ENCODE assay signal across 28 cellular contexts in genomic region chr1:218670875-218671274, GRCh38.
"Had no signal": no experiment of that assay in that cellular context is flagged by ENCODE, and none has a peak within 500 bp of the region (broad histone marks: within the 10 kb centered on the region; RNA-seq: fewer than 3 reads in every experiment).

No MANE protein-coding gene starts in this region.

- H3K79me2 ChIP-seq: hepatocyte had no signal

- H3K4me1 ChIP-seq: left lung, psoas muscle, thyroid gland, vagina had no signal

- H3K27me3 Mint-ChIP-seq: dendritic cell treated with granulocyte-macrophage colony-stimulating factor and Interleukin-4, amounts not matched to agents 40 ng/mL and 50 ng/mL, for 4 days had no signal

- H2AFZ ChIP-seq: hepatocyte had no signal

- H3K9me3 ChIP-seq: gastrocnemius medialis, ovary, psoas muscle, sigmoid colon, stomach, thyroid gland, vagina had no signal

- H3K27ac ChIP-seq: epithelial cell of prostate, gastrocnemius medialis, heart left ventricle, hepatocyte, left lung, ovary, psoas muscle, sigmoid colon, stomach, thyroid gland, vagina had no signal

- H3K27ac Mint-ChIP-seq: dendritic cell treated with granulocyte-macrophage colony-stimulating factor and Interleukin-4, amounts not matched to agents 40 ng/mL and 50 ng/mL, for 4 days; endodermal cell; naive thymus-derived CD4-positive, alpha-beta T cell; stimulated activated effector memory CD8-positive, alpha-beta T cell treated with anti-CD3 and anti-CD28 coated beads, Interleukin-12 subunit alpha, Interleukin-12 subunit beta, amount 100 ng/mL, for 72 hours had no signal

- H3K4me2 ChIP-seq: hepatocyte had no signal

- H3K4me1 Mint-ChIP-seq: naive thymus-derived CD4-positive, alpha-beta T cell; stimulated activated effector memory CD8-positive, alpha-beta T cell treated with anti-CD3 and anti-CD28 coated beads, Interleukin-12 subunit alpha, Interleukin-12 subunit beta, amount 100 ng/mL, for 72 hours had no signal

- H3K36me3 Mint-ChIP-seq: stimulated activated effector memory CD8-positive, alpha-beta T cell treated with anti-CD3 and anti-CD28 coated beads, Interleukin-12 subunit alpha, Interleukin-12 subunit beta, amount 100 ng/mL, for 72 hours had no signal

- H3K4me3 ChIP-seq: gastrocnemius medialis, heart left ventricle, hepatocyte, left lung, ovary, psoas muscle, sigmoid colon, stomach, thyroid gland, vagina had no signal

- DNase-seq: effector CD8-positive, alpha-beta T cell; endodermal cell; gastrocnemius medialis; heart left ventricle; left cardiac atrium; left lung; mesendoderm; midbrain; naive thymus-derived CD4-positive, alpha-beta T cell; nephron progenitor cell; nucleus accumbens; ovary; posterior cingulate gyrus; psoas muscle; right cardiac atrium; sigmoid colon; stimulated activated CD4-positive, alpha-beta T cell treated with anti-CD3 and anti-CD28 coated beads, Interleukin-2, amount 100 ng/mL, for 24 hours; stimulated activated CD4-positive, alpha-beta T cell treated with anti-CD3 and anti-CD28 coated beads, Interleukin-4, amount 100 ng/mL, for 24 hours; stimulated activated naive CD4-positive, alpha-beta T cell treated with Interleukin-2 at 50 U/mL for 16 hours; stomach; thyroid gland; trophoblast cell had no signal

- H3K9me3 Mint-ChIP-seq: endodermal cell had no signal

- H3K4me3 Mint-ChIP-seq: dendritic cell treated with granulocyte-macrophage colony-stimulating factor and Interleukin-4, amounts not matched to agents 40 ng/mL and 50 ng/mL, for 4 days; endodermal cell; naive thymus-derived CD4-positive, alpha-beta T cell; stimulated activated effector memory CD8-positive, alpha-beta T cell treated with anti-CD3 and anti-CD28 coated beads, Interleukin-12 subunit alpha, Interleukin-12 subunit beta, amount 100 ng/mL, for 72 hours had no signal

- H3K27me3 ChIP-seq: gastrocnemius medialis, heart left ventricle, hepatocyte, left lung, ovary, sigmoid colon, stomach, thyroid gland, vagina had no signal

- H3K36me3 ChIP-seq: gastrocnemius medialis, heart left ventricle, left lung, ovary, sigmoid colon, stomach, thyroid gland, vagina had no signal

- ATAC-seq: esophagus mucosa; heart left ventricle; left cardiac atrium; left lung; naive thymus-derived CD4-positive, alpha-beta T cell; psoas muscle; right cardiac atrium; stimulated activated effector memory CD8-positive, alpha-beta T cell treated with anti-CD3 and anti-CD28 coated beads, Interleukin-12 subunit alpha, Interleukin-12 subunit beta, amount 100 ng/mL, for 72 hours had no signal
